8 cellular contexts compared by ENCODE assay signal in the genomic region with DNA sequence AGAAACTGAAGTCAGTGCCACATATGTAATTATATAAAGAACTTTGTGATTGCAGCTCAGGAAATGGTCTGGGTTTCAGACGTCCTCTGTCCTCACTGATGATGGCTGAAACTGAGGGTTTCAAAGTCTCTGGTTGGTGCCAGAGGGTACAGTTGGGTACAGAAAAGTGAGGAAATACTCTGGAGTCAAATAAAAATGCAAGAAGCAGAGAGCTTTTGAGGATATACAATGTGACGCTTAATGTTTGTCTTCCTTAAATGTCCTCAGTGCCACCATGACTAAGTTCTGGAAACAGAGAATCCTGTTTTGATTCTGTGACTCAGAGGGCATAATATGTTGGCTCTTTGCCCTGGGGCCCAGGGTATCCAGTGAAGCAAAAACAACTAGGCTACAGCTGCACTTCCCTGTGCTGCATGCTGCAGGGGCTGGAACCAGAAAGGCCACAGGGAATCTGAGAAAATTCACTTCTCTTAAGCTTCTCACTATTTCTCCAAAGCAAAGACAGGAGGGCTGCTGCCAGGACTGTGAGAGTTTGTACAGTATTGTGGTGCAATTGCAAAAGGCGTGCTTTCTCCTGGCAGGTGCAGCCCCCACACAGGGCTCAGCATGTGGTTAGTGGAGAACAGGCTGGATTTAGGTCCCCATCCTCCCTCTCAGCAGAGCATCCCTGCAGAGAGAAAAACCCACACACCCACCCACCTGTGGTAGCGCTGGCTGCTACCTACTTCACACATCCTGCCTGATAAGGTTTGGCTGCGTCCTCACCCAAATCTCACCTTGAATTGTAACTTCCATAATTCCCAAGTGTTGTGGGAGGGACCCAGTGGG.
A peak's percentile ranks its signal among the peaks of the same experiment; 100 is the strongest.
DNase-seq lines count a peak whose midpoint lies in the region; ATAC-seq lines count a peak whose summit lies in the region.

No MANE protein-coding gene starts in this region.

- H2AFZ ChIP-seq in trophoblast cell (ENCODE audit: insufficient read depth, low read length, poor library complexity): no peak overlapping the region

- H4K91ac ChIP-seq in trophoblast cell (ENCODE audit: low read depth, low read length): no peak overlapping the region

- H3K4me1 ChIP-seq in trophoblast cell (ENCODE audit: control insufficient read depth in 1 of 2, insufficient read depth in 2 of 2, low read length in 2 of 2): peaks cover 3 to 5% of the 10 kb centered on the region in 2 experiments

- no peak overlapping the region for H2BK12ac ChIP-seq in trophoblast cell (ENCODE audit: low read length)

- H3K23ac ChIP-seq in trophoblast cell (ENCODE audit: low read length): no peak overlapping the region

- H3K14ac ChIP-seq in trophoblast cell (ENCODE audit: low read length): no peak overlapping the region

- no peaks in the 10 kb centered on the region for H3K79me2 ChIP-seq in trophoblast cell (ENCODE audit: control insufficient read depth, insufficient read depth, low read length, poor library complexity)

- no peak overlapping the region for H3K4ac ChIP-seq in trophoblast cell (ENCODE audit: low read depth, low read length)

- H3K79me1 ChIP-seq in trophoblast cell (ENCODE audit: low read length): no peaks in the 10 kb centered on the region

- no CpG with 5 or more reads among the region's 5 CpGs for WGBS in trophoblast cell (ENCODE audit: extremely low coverage, insufficient coverage, insufficient read length)

- no peaks in the 10 kb centered on the region for H3K27me3 ChIP-seq in trophoblast cell (ENCODE audit: insufficient read depth, low read length)

- H2BK120ac ChIP-seq in trophoblast cell (ENCODE audit: insufficient read depth, low read length, poor library complexity): no peak overlapping the region

- no peak overlapping the region for H3K4me2 ChIP-seq in trophoblast cell (ENCODE audit: low read length)

- ATAC-seq in GM19463 (IDR thresholded peaks at IDR 0.05; ENCODE audit: unreplicated experiment) (peak; percentile 23), HG02623 (IDR thresholded peaks at IDR 0.05; ENCODE audit: unreplicated experiment) (no peak), HG03442 (IDR thresholded peaks at IDR 0.05; ENCODE audit: unreplicated experiment) (no peak), GM19452 (IDR thresholded peaks at IDR 0.05; ENCODE audit: unreplicated experiment) (no peak)

- H2BK5ac ChIP-seq in trophoblast cell (ENCODE audit: low read depth, low read length, poor library complexity): no peak overlapping the region

- no peak overlapping the region for H4K8ac ChIP-seq in trophoblast cell (ENCODE audit: low read depth, low read length)

- no peak overlapping the region for H3K4me3 ChIP-seq in trophoblast cell (ENCODE audit: low read depth, low read length)

- H3K18ac ChIP-seq in trophoblast cell (ENCODE audit: low read length): no peak overlapping the region

- H3K36me3 ChIP-seq in trophoblast cell (ENCODE audit: control insufficient read depth in 1 of 2, insufficient read depth in 2 of 2, low read length in 2 of 2): no peaks in the 10 kb centered on the region

- H3K27ac ChIP-seq in epithelial cell of prostate (peak overlapping the region; percentile 91), trophoblast cell (ENCODE audit: low read depth, low read length) (no peak overlapping the region)

- no peak overlapping the region for H3K9ac ChIP-seq in trophoblast cell (ENCODE audit: low read length)

- H3K9me3 ChIP-seq in trophoblast cell (ENCODE audit: insufficient read depth, low read depth, low read length): peaks cover 5% of the 10 kb centered on the region

- no peak overlapping the region for H4K12ac ChIP-seq in trophoblast cell (ENCODE audit: low read depth, low read length)

- no peak overlapping the region for H2AK5ac ChIP-seq in trophoblast cell (ENCODE audit: low read length)

- DNase-seq in NCI-H345 treated with DMSO at 0.1 percent for 48 hours (lab: John Stamatoyannopoulos, UW; ENCODE audit: unreplicated experiment): peak; percentile 72
- DNase-seq in epithelial cell of prostate (ENCODE audit: low read depth, low spot score): peak; percentile 81
- DNase-seq in trophoblast cell: peak; percentile 31 to 63
- DNase-seq in activated gamma-delta T cell (lab: John Stamatoyannopoulos, UW): no peak
